In the genomic region with DNA sequence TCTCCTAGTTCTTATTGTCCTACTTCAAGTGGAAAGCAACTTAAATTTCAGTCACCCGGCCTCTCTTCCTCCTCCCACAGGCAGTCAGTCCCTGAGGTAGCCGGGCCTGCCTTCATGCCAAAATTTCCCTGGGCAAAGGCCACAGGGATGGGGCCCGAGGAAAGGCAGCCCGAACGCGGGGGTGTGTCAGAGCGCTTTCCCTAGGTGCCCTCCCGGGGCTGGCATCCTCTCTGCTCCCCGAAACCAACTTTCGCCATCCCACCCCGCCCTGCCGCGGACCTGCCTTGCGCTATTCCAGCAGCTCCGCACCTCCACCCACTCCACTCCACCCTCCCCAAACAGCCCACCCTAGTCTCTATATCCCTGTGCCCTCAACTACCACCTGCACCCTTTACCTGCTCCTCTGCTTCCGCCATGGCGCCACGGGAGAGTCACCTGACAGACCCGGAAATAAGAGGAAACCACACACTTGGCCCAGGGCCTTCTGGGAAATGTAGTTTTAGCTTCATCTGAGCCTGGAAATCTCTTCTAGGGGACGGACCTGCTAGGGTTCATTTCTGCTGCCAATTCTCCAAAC, we compare ENCODE assay signal across 8 cellular contexts. TPM values are rescaled to one million over a fixed set of nuclear protein-coding genes. Genes with fewer than 3 reads are reported as not detected.
A peak's percentile ranks its signal among the peaks of the same experiment; 100 is the strongest.
DNase-seq lines count a peak whose midpoint lies in the region; ATAC-seq and TF ChIP-seq lines count a peak whose summit lies in the region.

Gene VPS41 (minus strand): TSS at position 433 of the 577 bp plus-strand sequence. CDS start 17 bp downstream, at position 416.

- peaks cover 29% of the 10 kb centered on the region for H3K4me1 Mint-ChIP-seq in chondrocyte (ENCODE audit: low read depth)

- H3K27ac Mint-ChIP-seq in chondrocyte (ENCODE audit: unreplicated experiment), result peak within 1 kb of the TSS; percentile 93

- H3K27me3 Mint-ChIP-seq in chondrocyte (ENCODE audit: low read depth), result no peaks in the 10 kb centered on the region

- DNase-seq in AG08396 (ENCODE audit: low spot score), result peak; percentile 82
- peak; percentile 63 for DNase-seq in NCI-H2227 treated with DMSO at 0.1 percent for 48 hours (lab: John Stamatoyannopoulos, UW)
- peak; percentile 67 for DNase-seq in activated CD4-positive, alpha-beta T cell treated with anti-CD3 and anti-CD28 coated beads for 1 hour
- no peak for DNase-seq in chondrocyte (ENCODE audit: low spot score)
- peak; percentile 56 for DNase-seq in kidney glomerular epithelial cell (lab: John Stamatoyannopoulos, UW)
- peak; percentile 29 to 34 for DNase-seq in stimulated activated CD4-positive, alpha-beta T cell treated with anti-CD3 and anti-CD28 coated beads, Interleukin-1b, Interleukin-23, amount 100 ng/mL, for 1 hour (ENCODE audit: low read depth in 2 of 2)

- no peaks in the 10 kb centered on the region for H3K9me3 Mint-ChIP-seq in chondrocyte (ENCODE audit: low read depth)

- TF ChIP-seq CTCF in chondrocyte (IDR thresholded peaks at IDR 0.05), result peak; percentile 20

- H3K4me3 Mint-ChIP-seq in chondrocyte (ENCODE audit: unreplicated experiment), result peak within 1 kb of the TSS; percentile 98

- H3K36me3 Mint-ChIP-seq in chondrocyte (ENCODE audit: low read depth), result no peaks in the 10 kb centered on the region

- peak; percentile 99 for ATAC-seq in GM18873 (IDR thresholded peaks at IDR 0.05; ENCODE audit: low FRiP score, unreplicated experiment)
- ATAC-seq in HG03135 (IDR thresholded peaks at IDR 0.05; ENCODE audit: unreplicated experiment), result peak; percentile 98

RNA-seq across cellular contexts. Expression of gene VPS41, which starts in this region (rescaled TPM):
- total RNA-seq in chondrocyte, result 83.9 to 108 TPM (median 84.0 TPM) in 3 replicates
